ENCODE assay signal across 26 cellular contexts in the genomic region with DNA sequence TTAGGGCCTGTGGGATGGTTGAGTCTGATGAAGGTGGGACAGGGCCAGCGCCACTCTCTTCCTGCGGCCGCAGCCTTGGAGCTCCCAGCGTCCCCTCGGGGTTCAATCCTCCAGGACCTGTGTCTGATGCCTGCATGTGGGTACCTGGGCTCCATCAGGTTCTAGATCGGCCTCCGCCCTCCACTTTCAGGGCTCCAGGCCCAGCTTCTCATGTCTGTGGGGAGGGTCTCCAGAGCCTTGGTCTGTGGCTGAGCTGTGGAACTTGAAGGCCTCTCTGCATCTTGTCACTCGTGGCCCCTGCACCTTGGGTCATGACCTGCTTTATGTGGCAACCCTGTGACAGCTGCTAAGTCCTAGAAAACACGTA.
"Had no signal": no experiment of that assay in that cellular context is flagged by ENCODE, and none has a peak within 500 bp of the region (broad histone marks: within the 10 kb centered on the region; RNA-seq: fewer than 3 reads in every experiment).

No MANE protein-coding gene starts in this region.

- H3K27me3 ChIP-seq: body of pancreas, cardiac muscle cell, foreskin keratinocyte, left lung, vagina had no signal

- H3K27ac Mint-ChIP-seq: activated B cell treated with CpG ODN at 0.5 μM for 24 hours; activated CD4-positive, alpha-beta T cell treated with anti-CD3 and anti-CD28 coated beads for 36 hours; activated naive CD4-positive, alpha-beta T cell treated with anti-CD3 and anti-CD28 coated beads for 36 hours; activated naive CD8-positive, alpha-beta T cell treated with anti-CD3 and anti-CD28 coated beads, Interleukin-2, amount 50 U/mL, for 24 hours; activated T-helper 2 cell treated with anti-CD3 and anti-CD28 coated beads, Interferon-gamma antibody, Interleukin-2, Interleukin-4, amounts not matched to agents 10 μg/mL and 5 μg/mL and 100 μg/mL, durations not matched to agents 14 hours and 24 hours and 36 hours; nephron; progenitor cell of endocrine pancreas; stimulated activated memory B cell treated with anti-CD40 and anti-IgM and Interleukin-4, amounts not matched to agents 10 μg/mL and 1 μg/mL and 100 μg/mL, for 72 hours; T-helper 17 cell had no signal

- H3K4me1 Mint-ChIP-seq: activated B cell treated with CpG ODN at 0.5 μM for 24 hours; activated CD4-positive, alpha-beta T cell treated with anti-CD3 and anti-CD28 coated beads for 36 hours; activated naive CD8-positive, alpha-beta T cell treated with anti-CD3 and anti-CD28 coated beads, Interleukin-2, amount 50 U/mL, for 24 hours; stimulated activated memory B cell treated with anti-CD40 and anti-IgM and Interleukin-4, amounts not matched to agents 10 μg/mL and 1 μg/mL and 100 μg/mL, for 72 hours; T-helper 17 cell had no signal

- H3K4me3 ChIP-seq: body of pancreas, cardiac muscle cell, left lung, vagina had no signal

- ATAC-seq: activated CD4-positive, alpha-beta T cell treated with anti-CD3 and anti-CD28 coated beads for 36 hours; activated naive CD8-positive, alpha-beta T cell treated with anti-CD3 and anti-CD28 coated beads, Interleukin-2, amount 50 U/mL, for 24 hours; activated T-cell treated with anti-CD3 and anti-CD28 coated beads, Interleukin-2, amount 50 U/mL, for 4 hours; body of pancreas; foreskin keratinocyte; left lung; stimulated activated memory B cell treated with anti-CD40 and anti-IgM and Interleukin-4, amounts not matched to agents 10 μg/mL and 1 μg/mL and 100 μg/mL, for 72 hours; T-helper 17 cell had no signal

- DNase-seq: activated B cell treated with CpG ODN at 0.5 μM for 24 hours; activated CD4-positive, alpha-beta T cell treated with anti-CD3 and anti-CD28 coated beads for 36 hours; activated CD4-positive, alpha-beta T cell treated with anti-CD3 and anti-CD28 coated beads, Interleukin-2, amount 50 U/mL, for 4 hours; activated CD8-positive, alpha-beta memory T cell treated with anti-CD3 and anti-CD28 coated beads for 24 hours; activated CD8-positive, alpha-beta memory T cell treated with anti-CD3 and anti-CD28 coated beads, Interleukin-2, amount 50 U/mL, for 48 hours; activated naive CD4-positive, alpha-beta T cell treated with anti-CD3 and anti-CD28 coated beads for 36 hours; activated naive CD8-positive, alpha-beta T cell treated with anti-CD3 and anti-CD28 coated beads, Interleukin-2, amount 50 U/mL, for 24 hours; activated T-cell treated with anti-CD3 and anti-CD28 coated beads, Interleukin-2, amount 50 U/mL, for 4 hours; anterior cingulate cortex; dermis blood vessel endothelial cell; effector CD8-positive, alpha-beta T cell; foreskin keratinocyte; occipital lobe; small intestine; stimulated activated CD4-positive, alpha-beta T cell treated with anti-CD3 and anti-CD28 coated beads, Interleukin-2, amount 100 ng/mL, for 24 hours; SW 1271; trophoblast cell had no signal

- H3K9me3 Mint-ChIP-seq: activated B cell treated with CpG ODN at 0.5 μM for 24 hours; activated naive CD4-positive, alpha-beta T cell treated with anti-CD3 and anti-CD28 coated beads for 36 hours; activated naive CD8-positive, alpha-beta T cell treated with anti-CD3 and anti-CD28 coated beads, Interleukin-2, amount 50 U/mL, for 24 hours; activated T-cell treated with anti-CD3 and anti-CD28 coated beads, Interleukin-2, amount 50 U/mL, for 4 hours; activated T-helper 2 cell treated with anti-CD3 and anti-CD28 coated beads, Interferon-gamma antibody, Interleukin-2, Interleukin-4, amounts not matched to agents 10 μg/mL and 5 μg/mL and 100 μg/mL, durations not matched to agents 14 hours and 24 hours and 36 hours; nephron; stimulated activated memory B cell treated with anti-CD40 and anti-IgM and Interleukin-4, amounts not matched to agents 10 μg/mL and 1 μg/mL and 100 μg/mL, for 72 hours had no signal

- H3K9me3 ChIP-seq: body of pancreas, left lung, vagina had no signal

- H3K4me3 Mint-ChIP-seq: activated B cell treated with CpG ODN at 0.5 μM for 24 hours; activated CD4-positive, alpha-beta T cell treated with anti-CD3 and anti-CD28 coated beads for 36 hours; activated naive CD4-positive, alpha-beta T cell treated with anti-CD3 and anti-CD28 coated beads for 36 hours; activated naive CD8-positive, alpha-beta T cell treated with anti-CD3 and anti-CD28 coated beads, Interleukin-2, amount 50 U/mL, for 24 hours; activated T-cell treated with anti-CD3 and anti-CD28 coated beads, Interleukin-2, amount 50 U/mL, for 4 hours; nephron; stimulated activated memory B cell treated with anti-CD40 and anti-IgM and Interleukin-4, amounts not matched to agents 10 μg/mL and 1 μg/mL and 100 μg/mL, for 72 hours; T-helper 17 cell had no signal

- H3K4me1 ChIP-seq: body of pancreas, foreskin keratinocyte, left lung, vagina had no signal

- H3K27me3 Mint-ChIP-seq: activated B cell treated with CpG ODN at 0.5 μM for 24 hours; activated CD4-positive, alpha-beta T cell treated with anti-CD3 and anti-CD28 coated beads for 36 hours; activated naive CD8-positive, alpha-beta T cell treated with anti-CD3 and anti-CD28 coated beads, Interleukin-2, amount 50 U/mL, for 24 hours; progenitor cell of endocrine pancreas; stimulated activated memory B cell treated with anti-CD40 and anti-IgM and Interleukin-4, amounts not matched to agents 10 μg/mL and 1 μg/mL and 100 μg/mL, for 72 hours; T-helper 17 cell had no signal

- H3K27ac ChIP-seq: body of pancreas, cardiac muscle cell, foreskin keratinocyte, left lung, vagina had no signal
